In the genomic region with DNA sequence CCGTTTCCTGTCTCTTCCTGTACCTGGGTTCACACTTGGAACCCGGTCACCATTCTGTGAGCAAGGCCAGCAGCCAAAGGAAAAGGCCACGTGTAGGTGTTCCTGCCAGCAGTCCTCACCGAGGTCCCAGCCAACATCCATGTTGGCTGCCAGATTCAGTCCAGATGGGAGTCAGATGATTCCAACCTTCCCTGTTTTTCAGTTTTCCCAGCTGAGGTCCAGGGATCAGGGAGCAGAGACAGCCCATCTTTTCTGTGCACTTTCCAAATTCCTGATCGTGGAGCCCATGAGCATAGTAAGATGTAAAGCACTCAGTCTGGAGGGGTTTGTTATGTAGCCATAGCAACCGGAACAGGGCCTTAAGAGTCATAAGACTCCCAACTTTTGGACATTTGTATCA, we compare ENCODE assay signal across 1 cellular context.
TF ChIP-seq lines count a peak whose summit lies in the region.

No MANE protein-coding gene starts in this region.

TF ChIP-seq in H1, 55 proteins besides CTCF, POLR2A, EP300 and RAD21:
- TF ChIP-seq KDM5A (IDR thresholded peaks at IDR 0.05; ENCODE audit: low read length) (no peak), SP1 (IDR thresholded peaks at IDR 0.05; ENCODE audit: low read depth, low read length) (no peak), CHD1 (IDR thresholded peaks at IDR 0.05; ENCODE audit: low read depth, low read length) (no peak), SP4 (IDR thresholded peaks at IDR 0.05; ENCODE audit: low read length) (no peak), ZNF274 (IDR thresholded peaks at IDR 0.05; ENCODE audit: borderline replicate concordance, extremely low read depth, low read length) (no peak), TBP (IDR thresholded peaks at IDR 0.05; ENCODE audit: low read depth, low read length) (no peak), NANOG (IDR thresholded peaks at IDR 0.05; ENCODE audit: insufficient read depth, low read depth, low read length, poor library complexity, severe bottlenecking) (no peak)
- TF ChIP-seq, protein P1, sequence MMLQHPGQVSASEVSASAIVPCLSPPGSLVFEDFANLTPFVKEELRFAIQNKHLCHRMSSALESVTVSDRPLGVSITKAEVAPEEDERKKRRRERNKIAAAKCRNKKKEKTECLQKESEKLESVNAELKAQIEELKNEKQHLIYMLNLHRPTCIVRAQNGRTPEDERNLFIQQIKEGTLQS (IDR thresholded peaks at IDR 0.05; ENCODE audit: insufficient read depth, low read depth, low read length): no peak
TF ChIP-seq in H1: peak in this region for 0.
